In the genomic region with DNA sequence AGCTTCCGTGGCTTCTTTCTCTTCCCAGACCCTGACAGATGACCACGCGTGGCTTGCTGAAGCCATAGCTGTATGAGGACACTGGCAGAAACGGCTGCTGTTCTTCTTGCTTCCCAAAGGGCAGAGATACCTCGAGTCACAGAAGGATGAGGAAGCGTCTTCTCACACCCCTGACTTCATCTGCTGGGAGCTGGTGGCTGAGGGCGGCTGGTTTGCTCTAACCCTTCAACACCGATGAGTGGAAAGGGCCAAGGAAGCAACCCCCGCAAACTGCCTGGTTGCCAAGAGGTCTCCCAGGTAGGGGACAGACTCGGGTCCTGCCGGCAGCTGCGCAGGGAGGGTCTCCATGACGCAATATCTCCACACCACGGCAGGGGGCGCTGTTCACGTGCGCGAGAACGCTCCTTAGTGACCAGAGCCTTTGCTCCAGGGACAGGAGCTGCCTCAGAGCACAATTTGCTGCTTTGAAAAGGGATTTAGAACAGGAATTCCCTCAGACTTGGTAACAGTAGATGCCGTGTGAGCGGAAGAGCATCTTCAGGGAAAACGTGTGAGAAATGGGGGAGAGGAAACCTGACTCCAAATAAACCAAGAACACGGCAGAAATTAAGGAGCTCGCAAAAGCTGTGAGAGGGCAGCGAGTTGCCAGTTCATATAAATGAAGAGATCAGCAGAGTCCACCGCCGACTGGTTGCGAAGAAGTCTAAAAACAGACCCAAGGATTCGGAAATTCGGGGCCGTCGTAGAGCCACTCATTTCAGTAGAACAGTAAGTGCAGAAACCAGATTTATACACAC, we compare ENCODE assay signal across 8 cellular contexts.
DNase-seq lines count a peak whose midpoint lies in the region; ATAC-seq, FAIRE-seq and TF ChIP-seq lines count a peak whose summit lies in the region.

No MANE protein-coding gene starts in this region.

- no peaks in the 10 kb centered on the region for H3K27me3 ChIP-seq in bronchial epithelial cell (ENCODE audit: control insufficient read depth, insufficient read depth, low read length)

- intact Hi-C loops in kidney (cut with DNase I) = no loop called here

- ATAC-seq in activated CD4-positive, CD25-positive, alpha-beta regulatory T cell treated with anti-CD3 and anti-CD28 coated beads, Interleukin-2, amount 50 U/mL, for 24 hours = peak; percentile 45 to 53
- ATAC-seq in HG02970 (IDR thresholded peaks at IDR 0.05; ENCODE audit: low FRiP score, unreplicated experiment) = no peak

- no peaks in the 10 kb centered on the region for H3K36me3 ChIP-seq in bronchial epithelial cell (ENCODE audit: control insufficient read depth, insufficient read depth, low read length)
- no peaks in the 10 kb centered on the region for H3K36me3 ChIP-seq in kidney (ENCODE audit: control insufficient read depth in 1 of 2, insufficient read depth in 2 of 2, low read length in 2 of 2)

- H3K4me3 ChIP-seq in bronchial epithelial cell (ENCODE audit: low read depth, low read length) (no peak overlapping the region), kidney (ENCODE audit: low read length in 2 of 2) (peak overlapping the region in 1 of 2 donors; percentile 3)

- no peak for FAIRE-seq in H54 (lab: Jason Lieb, UNC)
- FAIRE-seq in bronchial epithelial cell (lab: Jason Lieb, UNC) = no peak
- FAIRE-seq in kidney (lab: Jason Lieb, UNC) = no peak

- peak; percentile 92 for TF ChIP-seq CTCF in bronchial epithelial cell (IDR thresholded peaks at IDR 0.05; ENCODE audit: insufficient read depth, low read length, severe bottlenecking)
- peak; percentile 95 for TF ChIP-seq CTCF in kidney (IDR thresholded peaks at IDR 0.05; ENCODE audit: borderline replicate concordance, extremely low read depth, insufficient read depth)

- H3K4me1 ChIP-seq in kidney (ENCODE audit: control insufficient read depth in 1 of 2, insufficient read depth in 1 of 2, low read depth in 1 of 2, low read length in 2 of 2) = peaks cover 5 to 10% of the 10 kb centered on the region in 2 donors

- no peak overlapping the region for H3K27ac ChIP-seq in kidney (ENCODE audit: low read depth in 2 of 2, low read length in 2 of 2)

- DNase-seq in D341Med (ENCODE audit: low spot score) (peak; percentile 86), H54 (ENCODE audit: insufficient read length, low spot score) (peak; percentile 42), NCI-H2081 (lab: John Stamatoyannopoulos, UW) (peak; percentile 59 to 61), bronchial epithelial cell (ENCODE audit: low read depth) (peak; percentile 57), kidney (peak; percentile 91)
- peak; percentile 38 to 56 for DNase-seq in stimulated activated CD4-positive, alpha-beta T cell treated with anti-CD3 and anti-CD28 coated beads, Interleukin-15, amount 100 ng/mL, for 48 hours (ENCODE audit: low read depth in 2 of 2)

- H3K9me3 ChIP-seq in kidney (ENCODE audit: control insufficient read depth in 1 of 2, low read length in 2 of 2) = peaks cover 0 to 1% of the 10 kb centered on the region in 2 donors

- H3K9ac ChIP-seq in kidney (ENCODE audit: low read length in 2 of 2) = peak overlapping the region in 1 of 2 donors; percentile 36

- no peak for TF ChIP-seq POLR2A in H54 (IDR thresholded peaks at IDR 0.05; ENCODE audit: low read depth, low read length)
